ENCODE assay signal across 9 cellular contexts in the genomic region with DNA sequence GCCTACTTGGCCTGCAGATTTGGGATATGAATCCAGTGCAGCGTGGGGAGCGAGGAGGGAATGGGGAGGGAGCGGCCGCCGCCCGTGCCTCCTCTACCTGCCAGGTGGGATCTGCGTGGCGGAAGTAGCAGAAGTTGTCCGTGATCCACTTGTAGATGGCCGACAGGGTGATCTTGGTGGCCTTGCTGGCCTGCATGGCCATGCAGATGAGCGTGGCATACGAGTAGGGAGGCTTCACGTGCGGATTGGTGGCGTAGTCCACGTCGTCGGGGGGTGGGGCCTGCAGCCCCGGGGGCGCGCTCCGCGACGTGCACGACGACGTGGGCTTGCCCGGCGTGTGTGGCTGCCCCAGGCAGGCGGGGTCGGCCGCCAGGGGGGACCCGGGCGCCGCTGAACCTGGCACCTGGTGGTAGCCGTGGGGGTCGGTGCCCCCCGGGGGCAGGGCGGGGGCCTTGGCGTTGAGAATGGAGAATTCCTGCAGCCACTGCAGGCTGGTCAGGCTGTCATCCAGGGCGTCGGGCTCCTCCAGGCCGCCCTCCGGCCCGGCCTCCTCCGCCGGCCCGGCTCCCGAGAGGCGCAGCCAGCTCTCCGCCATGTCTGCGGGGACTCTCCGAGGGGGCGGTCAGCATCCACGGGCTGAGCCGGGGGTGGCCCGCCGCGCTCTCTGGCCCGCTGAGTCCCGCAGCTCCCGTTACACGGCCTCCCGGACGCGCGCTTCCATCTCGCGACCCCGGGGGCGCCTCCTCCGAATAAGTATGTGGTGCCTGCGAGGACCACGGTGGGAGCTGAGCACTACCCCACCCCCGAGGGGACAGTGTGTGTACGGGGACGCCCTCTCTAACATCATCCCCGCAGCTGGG. TPM values are rescaled to one million over a fixed set of nuclear protein-coding genes. Genes with fewer than 3 reads are reported as not detected.
A peak's percentile ranks its signal among the peaks of the same experiment; 100 is the strongest.
DNase-seq lines count a peak whose midpoint lies in the region; ATAC-seq and TF ChIP-seq lines count a peak whose summit lies in the region.
"Had no signal": no experiment of that assay in that cellular context is flagged by ENCODE, and none has a peak within 500 bp of the region (broad histone marks: within the 10 kb centered on the region; RNA-seq: fewer than 3 reads in every experiment).

No MANE protein-coding gene starts in this region.

- H3K14ac ChIP-seq in neuronal stem cell (ENCODE audit: low read length) = no peak overlapping the region

- peak overlapping the region; percentile 65 for H3K9ac ChIP-seq in NT2/D1 (ENCODE audit: insufficient read length, low read depth)
- H3K9ac ChIP-seq in neuronal stem cell (ENCODE audit: low read depth, low read length, poor library complexity) = peak overlapping the region; percentile 86

- H3K79me2 ChIP-seq in OCI-LY7 (ENCODE audit: insufficient read depth, low read depth, low read length) = no peaks in the 10 kb centered on the region

- H2BK12ac ChIP-seq in neuronal stem cell (ENCODE audit: low read length) = peak overlapping the region; percentile 87

- H3K9me3 ChIP-seq in NT2/D1 (ENCODE audit: insufficient read depth, low read length) (no peaks in the 10 kb centered on the region), neuronal stem cell (replicated peaks in 1 of 2; ENCODE audit: control insufficient read depth in 2 of 2, insufficient read depth in 1 of 2, low read depth in 1 of 2, low read length in 2 of 2) (peaks cover 0 to 5% of the 10 kb centered on the region in 2 donors), OCI-LY7 (ENCODE audit: low read length) (no peaks in the 10 kb centered on the region)

- peak overlapping the region; percentile 60 for H2AK5ac ChIP-seq in neuronal stem cell (ENCODE audit: low read depth, low read length)

- peak overlapping the region; percentile 1 for H2BK5ac ChIP-seq in neuronal stem cell (ENCODE audit: low read length)

- H3K4me2 ChIP-seq in neuronal stem cell (ENCODE audit: insufficient read depth, low read length, poor library complexity, severe bottlenecking) (peak overlapping the region; percentile 100), OCI-LY7 (ENCODE audit: low read length) (no peak overlapping the region)

- H3K27ac ChIP-seq in neuronal stem cell (replicated peaks; ENCODE audit: low read length) = no peak overlapping the region
- no peak overlapping the region for H3K27ac ChIP-seq in OCI-LY7 (ENCODE audit: low read depth, low read length, poor library complexity, severe bottlenecking)

- H2AFZ ChIP-seq in neuronal stem cell (ENCODE audit: low read length) = no peak overlapping the region
- no peak overlapping the region for H2AFZ ChIP-seq in OCI-LY7 (ENCODE audit: low read length)

- H3K36me3 ChIP-seq in NT2/D1 (ENCODE audit: insufficient read depth, insufficient read length, low read length) (no peaks in the 10 kb centered on the region), neuronal stem cell (replicated peaks in 1 of 2; ENCODE audit: control insufficient read depth in 2 of 2, insufficient read depth in 2 of 2, low read length in 2 of 2) (peaks cover 2 to 9% of the 10 kb centered on the region in 2 donors), OCI-LY7 (ENCODE audit: insufficient read depth, low read length) (no peaks in the 10 kb centered on the region)

- peak overlapping the region; percentile 86 for H3K18ac ChIP-seq in neuronal stem cell (ENCODE audit: low read length)

- DNase-seq in DMS153 (lab: John Stamatoyannopoulos, UW) (peak; percentile 68), NT2/D1 (ENCODE audit: low read depth, low spot score) (no peak), ecto neural progenitor cell (ENCODE audit: low spot score) (peak; percentile 82), neuronal stem cell (ENCODE audit: low spot score) (no peak), NK-92 (lab: John Stamatoyannopoulos, UW; ENCODE audit: unreplicated experiment) (no peak), OCI-LY7 (ENCODE audit: low spot score) (no peak)
- DNase-seq: Karpas-422 had no signal

- peak overlapping the region; percentile 79 for H2BK15ac ChIP-seq in neuronal stem cell (ENCODE audit: low read length)

- H3K4me1 ChIP-seq in NT2/D1 (ENCODE audit: insufficient read depth, insufficient read length) (peaks cover 48% of the 10 kb centered on the region), neuronal stem cell (ENCODE audit: control insufficient read depth in 2 of 2, insufficient read depth in 1 of 2, low read depth in 1 of 2, low read length in 2 of 2) (peaks cover 51 to 75% of the 10 kb centered on the region in 2 donors), OCI-LY7 (ENCODE audit: insufficient read depth, low read length, poor library complexity, severe bottlenecking) (peaks cover 52% of the 10 kb centered on the region)

- CTCF ChIA-PET in OCI-LY7 (lab: Charles Lee; ENCODE audit: unreplicated experiment) = interaction anchor here (0.6 kb wide), 1 partner anchor 430 kb away, joined by 3 read pairs; no protein-coding TSS in a partner anchor

- intact Hi-C loops in OCI-LY7 (cut with micrococcal nuclease; ENCODE audit: unreplicated experiment) = no loop called here

- no peak for TF ChIP-seq CTCF in OCI-LY7 (conservative IDR thresholded peaks at IDR 0.05; ENCODE audit: low read length)

- BruUV-seq in OCI-LY7 (replicated peaks; lab: Mats Ljungman, UMichigan) = no TSS peak

- H3K4me3 ChIP-seq in NT2/D1 (ENCODE audit: insufficient read length, low read depth) (peak overlapping the region; percentile 27), neuronal stem cell (ENCODE audit: low read length in 2 of 2) (peak overlapping the region; percentile 52 to 63), OCI-LY7 (ENCODE audit: low read depth, low read length, poor library complexity, severe bottlenecking) (no peak overlapping the region)

- POLR2A ChIA-PET in OCI-LY7 (lab: Charles Lee) = no interaction called here

- no peak overlapping the region for H4K91ac ChIP-seq in neuronal stem cell (ENCODE audit: low read depth, low read length, poor library complexity)

- H4K8ac ChIP-seq in neuronal stem cell (ENCODE audit: low read depth, low read length) = peak overlapping the region; percentile 7

- peaks cover 3% of the 10 kb centered on the region for H3K79me1 ChIP-seq in neuronal stem cell (ENCODE audit: low read depth, low read length)

- peak overlapping the region; percentile 1 for H2BK120ac ChIP-seq in neuronal stem cell (ENCODE audit: low read depth, low read length)

- no peak for ATAC-seq in GM21576 (IDR thresholded peaks at IDR 0.05; ENCODE audit: unreplicated experiment)
- ATAC-seq in GM21526 (IDR thresholded peaks at IDR 0.05; ENCODE audit: low FRiP score, unreplicated experiment) = no peak

- H3K27me3 ChIP-seq in NT2/D1 (ENCODE audit: insufficient read depth, insufficient read length) (peaks cover 95% of the 10 kb centered on the region), neuronal stem cell (ENCODE audit: control insufficient read depth in 3 of 3, insufficient read depth in 3 of 3, low read depth in 1 of 3, low read length in 3 of 3) (peaks cover 0 to 60% (median 20%) of the 10 kb centered on the region in 3 experiments)

- no peaks in the 10 kb centered on the region for H3K9me2 ChIP-seq in OCI-LY7 (ENCODE audit: insufficient read depth, low read length)

- peak overlapping the region; percentile 99 for H3K23ac ChIP-seq in neuronal stem cell (ENCODE audit: low read depth, low read length, poor library complexity)

- H4K20me1 ChIP-seq in OCI-LY7 (ENCODE audit: insufficient read depth, low read length) = no peaks in the 10 kb centered on the region

- H3K4ac ChIP-seq in neuronal stem cell (ENCODE audit: low read length) = no peak overlapping the region

- WGBS in neuronal stem cell (ENCODE audit: extremely low coverage in 2 of 2, insufficient read length in 2 of 2, insufficient replicate concordance in 1 of 2), 2 donors = no CpG with 5 or more reads among the region's 78 CpGs

RNA-seq across cellular contexts. Expression of a gene that starts 1.0 kb away (rescaled TPM):
- 1.5 TPM for polyA plus RNA-seq in neuronal stem cell (2013, experiment 1 of 2)
- 1.5 TPM for polyA plus RNA-seq in neuronal stem cell (2013, experiment 2 of 2)
- total RNA-seq in OCI-LY7 (2014; rRNA removed; shearing (Covaris generic)) = not detected in 2 replicates
- total RNA-seq in OCI-LY7 (2022) = not detected in 2 replicates

RNA-seq across cellular contexts. Expression of a gene that starts 36.4 kb away (rescaled TPM):
- polyA plus RNA-seq in neuronal stem cell (2013, experiment 1 of 2) = 50.4 TPM
- polyA plus RNA-seq in neuronal stem cell (2013, experiment 2 of 2) = 47.0 TPM
- total RNA-seq in OCI-LY7 (2014; rRNA removed; shearing (Covaris generic)) = 118 and 122 TPM in 2 replicates
- total RNA-seq in OCI-LY7 (2022) = 173 and 175 TPM in 2 replicates

Comparison
In these comparisons a context has a peak if more than half of its experiments do, and no peak if none do; other contexts are left out.
1. DNase-seq: peak in DMS153 (single experiment) and ecto neural progenitor cell (single experiment); none in NT2/D1 (single experiment), neuronal stem cell (single experiment), NK-92 (single experiment) and OCI-LY7 (single experiment).